ENCODE assay signal across 9 cellular contexts in genomic region chr15:58551084-58551763, GRCh38.
A peak's percentile ranks its signal among the peaks of the same experiment; 100 is the strongest.
DNase-seq lines count a peak whose midpoint lies in the region; ATAC-seq and FAIRE-seq lines count a peak whose summit lies in the region.
"Had no signal": no experiment of that assay in that cellular context is flagged by ENCODE, and none has a peak within 500 bp of the region (broad histone marks: within the 10 kb centered on the region; RNA-seq: fewer than 3 reads in every experiment).

No MANE protein-coding gene starts in this region.

- H3K27me3 ChIP-seq in MG63 = no peaks in the 10 kb centered on the region

- H3K27me3 Mint-ChIP-seq in stimulated activated memory B cell treated with anti-CD40 and anti-IgM and Interleukin-4, amounts not matched to agents 10 μg/mL and 1 μg/mL and 100 μg/mL, for 72 hours = peaks cover 41% of the 10 kb centered on the region

- DNase-seq in RCC 7860 (ENCODE audit: low spot score) (peak; percentile 49), NCI-H146 treated with DMSO at 0.1 percent for 48 hours (lab: John Stamatoyannopoulos, UW; ENCODE audit: unreplicated experiment) (no peak), MG63 (no peak), iPS-NIHi7 (ENCODE audit: extremely low spot score) (no peak)
- DNase-seq: naive B cell had no signal

- no peaks in the 10 kb centered on the region for H3K9me3 Mint-ChIP-seq in stimulated activated memory B cell treated with anti-CD40 and anti-IgM and Interleukin-4, amounts not matched to agents 10 μg/mL and 1 μg/mL and 100 μg/mL, for 72 hours
- H3K9me3 Mint-ChIP-seq: naive B cell had no signal

- H3K27ac Mint-ChIP-seq in stimulated activated memory B cell treated with anti-CD40 and anti-IgM and Interleukin-4, amounts not matched to agents 10 μg/mL and 1 μg/mL and 100 μg/mL, for 72 hours = no peak overlapping the region

- ATAC-seq in GM18517 (IDR thresholded peaks at IDR 0.05; ENCODE audit: unreplicated experiment) (peak; percentile 43), esophagus mucosa (peak; percentile 5), HG03025 (IDR thresholded peaks at IDR 0.05; ENCODE audit: low FRiP score, unreplicated experiment) (no peak)
- peak; percentile 20 for ATAC-seq in stimulated activated memory B cell treated with anti-CD40 and anti-IgM and Interleukin-4, amounts not matched to agents 10 μg/mL and 1 μg/mL and 100 μg/mL, for 72 hours

- no peaks in the 10 kb centered on the region for H3K9me3 ChIP-seq in MG63

- no peak overlapping the region for H3K4me3 ChIP-seq in MG63

- no peaks in the 10 kb centered on the region for H3K36me3 Mint-ChIP-seq in stimulated activated memory B cell treated with anti-CD40 and anti-IgM and Interleukin-4, amounts not matched to agents 10 μg/mL and 1 μg/mL and 100 μg/mL, for 72 hours
- H3K36me3 Mint-ChIP-seq: naive B cell had no signal

- H3K4me1 Mint-ChIP-seq in stimulated activated memory B cell treated with anti-CD40 and anti-IgM and Interleukin-4, amounts not matched to agents 10 μg/mL and 1 μg/mL and 100 μg/mL, for 72 hours = peaks cover 7% of the 10 kb centered on the region

- FAIRE-seq in RCC 7860 (lab: Jason Lieb, UNC) = peak; percentile 73

- H3K4me3 Mint-ChIP-seq in stimulated activated memory B cell treated with anti-CD40 and anti-IgM and Interleukin-4, amounts not matched to agents 10 μg/mL and 1 μg/mL and 100 μg/mL, for 72 hours = peak overlapping the region; percentile 8

- no peaks in the 10 kb centered on the region for H3K36me3 ChIP-seq in MG63
